8 cellular contexts compared by ENCODE assay signal in genomic region chrX:120250522-120251271, GRCh38. TPM values are rescaled to one million over a fixed set of nuclear protein-coding genes. Genes with fewer than 3 reads are reported as not detected.
DNase-seq lines count a peak whose midpoint lies in the region; ATAC-seq and TF ChIP-seq lines count a peak whose summit lies in the region.

Gene ZBTB33, plus strand, starts transcription at chrX:120250812. Its CDS starts 2,604 bp downstream, at chrX:120253416.

- H3K9ac ChIP-seq in parathyroid adenoma: peak within 1 kb of the TSS; percentile 67

- WGBS in tibial nerve, 2 donors: 0 to 43% methylated on average over 55 to 60 of the region's 75 CpGs

- no peaks in the 10 kb centered on the region for H3K27me3 ChIP-seq in parathyroid adenoma (ENCODE audit: control insufficient read depth, insufficient read depth, low read length)
- H3K27me3 ChIP-seq in tibial nerve: no peaks in the 10 kb centered on the region

- H3K4me1 Mint-ChIP-seq in activated naive CD8-positive, alpha-beta T cell treated with anti-CD3 and anti-CD28 coated beads, Interleukin-2, amount 50 U/mL, for 24 hours: peaks cover 24% of the 10 kb centered on the region

- peak within 1 kb of the TSS; percentile 89 for H3K27ac Mint-ChIP-seq in activated naive CD8-positive, alpha-beta T cell treated with anti-CD3 and anti-CD28 coated beads, Interleukin-2, amount 50 U/mL, for 24 hours

- H3K36me3 ChIP-seq in parathyroid adenoma (ENCODE audit: control insufficient read depth, insufficient read depth, low read length) (no peaks in the 10 kb centered on the region), tibial nerve (peaks cover 0 to 11% (median 0%) of the 10 kb centered on the region in 3 donors)

- H3K27me3 Mint-ChIP-seq in activated naive CD8-positive, alpha-beta T cell treated with anti-CD3 and anti-CD28 coated beads, Interleukin-2, amount 50 U/mL, for 24 hours: no peaks in the 10 kb centered on the region

- intact Hi-C loops in Right ventricle myocardium superior (cut with DNase I): no loop called here

- peak within 1 kb of the TSS; percentile 89 for H3K4me3 Mint-ChIP-seq in activated naive CD8-positive, alpha-beta T cell treated with anti-CD3 and anti-CD28 coated beads, Interleukin-2, amount 50 U/mL, for 24 hours

- peak in 1 of 2 donors; percentile 87 for TF ChIP-seq EP300 in tibial nerve (IDR thresholded peaks at IDR 0.05)

- peak; percentile 91 to 97 (median 96) for DNase-seq in NCI-H1417 (lab: John Stamatoyannopoulos, UW)
- peak; percentile 91 for DNase-seq in SW480 (ENCODE audit: low spot score)
- peak; percentile 84 for DNase-seq in activated naive CD8-positive, alpha-beta T cell treated with anti-CD3 and anti-CD28 coated beads, Interleukin-2, amount 50 U/mL, for 24 hours
- peak; percentile 92 for DNase-seq in Right ventricle myocardium superior
- DNase-seq in tibial nerve (ENCODE audit: low spot score in 2 of 2): peak; percentile 71 to 85

- ATAC-seq in HG02763 (IDR thresholded peaks at IDR 0.05; ENCODE audit: unreplicated experiment): peak; percentile 94
- ATAC-seq in activated naive CD8-positive, alpha-beta T cell treated with anti-CD3 and anti-CD28 coated beads, Interleukin-2, amount 50 U/mL, for 24 hours: peak; percentile 99
- peak; percentile 100 for ATAC-seq in Right ventricle myocardium superior (ENCODE audit: poor library complexity)

- H3K79me2 ChIP-seq in parathyroid adenoma: no peaks in the 10 kb centered on the region

- H3K9me3 Mint-ChIP-seq in activated naive CD8-positive, alpha-beta T cell treated with anti-CD3 and anti-CD28 coated beads, Interleukin-2, amount 50 U/mL, for 24 hours: no peaks in the 10 kb centered on the region

- H3K4me2 ChIP-seq in parathyroid adenoma (ENCODE audit: low read length): peak within 1 kb of the TSS; percentile 74

- H3K9me3 ChIP-seq in parathyroid adenoma (ENCODE audit: control insufficient read depth, low read length) (no peaks in the 10 kb centered on the region), tibial nerve (no peaks in the 10 kb centered on the region)

- H3K36me3 Mint-ChIP-seq in activated naive CD8-positive, alpha-beta T cell treated with anti-CD3 and anti-CD28 coated beads, Interleukin-2, amount 50 U/mL, for 24 hours (ENCODE audit: low read depth): peaks cover 21% of the 10 kb centered on the region

- peak within 1 kb of the TSS; percentile 87 for H3K27ac ChIP-seq in parathyroid adenoma
- H3K27ac ChIP-seq in tibial nerve: peak within 1 kb of the TSS; percentile 84 to 93 (median 90)

- H3K4me3 ChIP-seq in parathyroid adenoma (ENCODE audit: low read depth, low read length) (peak within 1 kb of the TSS; percentile 70), tibial nerve (peak within 1 kb of the TSS; percentile 48 to 77 (median 62))

- TF ChIP-seq CTCF in GM12874 (IDR thresholded peaks at IDR 0.05; ENCODE audit: insufficient read depth, low read depth, low read length): peak; percentile 70
- peak; percentile 80 for TF ChIP-seq CTCF in parathyroid adenoma (IDR thresholded peaks at IDR 0.05)
- TF ChIP-seq CTCF in tibial nerve (IDR thresholded peaks at IDR 0.05): peak; percentile 53 to 86 (median 73)

- peak in 1 of 2 donors; percentile 68 for TF ChIP-seq POLR2A in tibial nerve (IDR thresholded peaks at IDR 0.05)

- H3K4me1 ChIP-seq in parathyroid adenoma (no peaks in the 10 kb centered on the region), tibial nerve (peaks cover 0 to 9% (median 0%) of the 10 kb centered on the region in 4 donors)

- peak within 1 kb of the TSS; percentile 83 for H2AFZ ChIP-seq in parathyroid adenoma

RNA-seq across cellular contexts. Expression of gene ZBTB33, which starts in this region (rescaled TPM):
- total RNA-seq in Right ventricle myocardium superior (6.6 TPM), tibial nerve (10 to 100 TPM in 3 of 4 donors, 1 to 10 TPM in 1; 9.8 to 13.1 (median 11.4) TPM)

Comparison
In these comparisons a context has a peak if more than half of its experiments do, and no peak if none do; other contexts are left out.
1. Peak in every context shown above with its lines: DNase-seq, ATAC-seq, H3K4me3 ChIP-seq and H3K27ac ChIP-seq.